ENCODE assay signal across 2 cellular contexts in genomic region chr6:14349507-14349906, GRCh38.
TF ChIP-seq lines count a peak whose summit lies in the region.

No MANE protein-coding gene starts in this region.

TF ChIP-seq in liver, 16 proteins besides CTCF, POLR2A, EP300 and RAD21 (continued from another document):
- TF ChIP-seq MAX (IDR thresholded peaks at IDR 0.05): peak; percentile 60
- no peak for TF ChIP-seq HNF4G (IDR thresholded peaks at IDR 0.05)
- no peak for TF ChIP-seq TAF1 (conservative IDR thresholded peaks at IDR 0.05)

TF ChIP-seq in HepG2, 621 proteins besides CTCF, POLR2A, EP300 and RAD21 (continued from another document):
- TF ChIP-seq TIGD3 (CRISPR knock-in tag; IDR thresholded peaks at IDR 0.05; ENCODE audit: borderline replicate concordance): no peak
- TF ChIP-seq ZNF549 (CRISPR knock-in tag; IDR thresholded peaks at IDR 0.05): no peak
- TF ChIP-seq ASH2L (IDR thresholded peaks at IDR 0.05; ENCODE audit: insufficient read length, low read depth, low read length): no peak
- no peak for TF ChIP-seq ZNF468 (CRISPR knock-in tag; IDR thresholded peaks at IDR 0.05)
- no peak for TF ChIP-seq HES4 (CRISPR knock-in tag; IDR thresholded peaks at IDR 0.05; ENCODE audit: borderline replicate concordance)
